14 cellular contexts compared by ENCODE assay signal in the genomic region with DNA sequence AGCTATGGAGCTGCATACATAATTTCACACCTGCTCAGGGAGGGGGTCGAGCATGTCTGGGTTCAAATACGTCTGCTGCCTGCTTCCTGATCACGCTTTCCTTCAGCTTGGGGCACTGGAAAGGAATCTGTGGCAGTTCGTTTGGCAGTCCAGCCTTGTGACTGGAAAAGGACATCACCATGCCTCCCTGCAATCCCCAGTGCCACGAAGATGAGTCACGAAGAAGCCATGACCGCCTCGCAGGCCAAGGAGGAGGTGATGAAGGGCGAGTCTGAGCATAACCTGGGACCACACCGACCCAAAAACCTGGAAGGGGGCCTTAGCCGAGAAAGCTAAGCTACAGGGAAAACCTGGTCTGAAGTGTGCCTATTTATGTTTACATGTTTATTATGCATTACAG. TPM values are rescaled to one million over a fixed set of nuclear protein-coding genes. Genes with fewer than 3 reads are reported as not detected.
A peak's percentile ranks its signal among the peaks of the same experiment; 100 is the strongest.
DNase-seq lines count a peak whose midpoint lies in the region; ATAC-seq, FAIRE-seq and TF ChIP-seq lines count a peak whose summit lies in the region.
"Had no signal": no experiment of that assay in that cellular context is flagged by ENCODE, and none has a peak within 500 bp of the region (broad histone marks: within the 10 kb centered on the region; RNA-seq: fewer than 3 reads in every experiment).

No MANE protein-coding gene starts in this region.

- peaks cover 29% of the 10 kb centered on the region; the same call in 1 of the 2 replicates for H3K9me1 ChIP-seq in IMR-90 (ENCODE audit: insufficient read depth, low read length)

- no CpG with 5 or more reads among the region's 11 CpGs for WGBS in IMR-90 (ENCODE audit: extremely low coverage in 2 of 2, insufficient read length in 1 of 2), 2 experiments
- WGBS in H1 (ENCODE audit: extremely low coverage in 1 of 2, insufficient coverage in 1 of 2, insufficient read length in 1 of 2, insufficient replicate concordance in 2 of 2, low coverage in 1 of 2, low lambda C conversion rate in 2 of 2, missing lambda C conversion rate in 1 of 2), 2 experiments, result 82% methylated on average over 11 of the region's 11 CpGs; no CpG with 5 or more reads in 1 of the 2 experiments
- WGBS in thyroid gland, 2 donors, result 71 to 73% methylated on average over 11 of the region's 11 CpGs

- no peak for TF ChIP-seq CTCF in IMR-90 (conservative IDR thresholded peaks at IDR 0.05; ENCODE audit: low read depth, low read length)
- TF ChIP-seq CTCF in H1 (IDR thresholded peaks at IDR 0.05; ENCODE audit: control extremely low read depth in 1 of 3, insufficient read depth in 1 of 3, low read depth in 1 of 3, low read length in 3 of 3), result no peak
- TF ChIP-seq CTCF in mesothelial cell of epicardium (IDR thresholded peaks at IDR 0.05; ENCODE audit: unreplicated experiment), result no peak
- TF ChIP-seq CTCF in thyroid gland (IDR thresholded peaks at IDR 0.05), result no peak

- H4K91ac ChIP-seq in IMR-90 (ENCODE audit: insufficient read depth, low read depth, low read length) (no peak overlapping the region), H1 (replicated peaks; ENCODE audit: insufficient read length, low read length) (no peak overlapping the region)

- H2AK5ac ChIP-seq in IMR-90 (ENCODE audit: low read depth, low read length), result peak overlapping the region; percentile 31; the same call in 1 of the 2 replicates
- peak overlapping the region; percentile 94; the same call in 1 of the 2 replicates for H2AK5ac ChIP-seq in H1 (ENCODE audit: low read depth, low read length)

- no peak overlapping the region for H3K9ac ChIP-seq in IMR-90 (ENCODE audit: low read depth, low read length)
- peak overlapping the region in 1 of 4 experiments; percentile 21; a peak in 1 of 7 replicates for H3K9ac ChIP-seq in H1 (replicated peaks in 1 of 4; ENCODE audit: extremely low read depth in 1 of 4, low read depth in 3 of 4, low read length in 3 of 4)

- peaks cover 68% of the 10 kb centered on the region for H3K36me3 ChIP-seq in IMR-90 (ENCODE audit: control insufficient read depth, insufficient read depth, low read length)
- peaks cover 11 to 70% (median 35%) of the 10 kb centered on the region in 4 experiments for H3K36me3 ChIP-seq in H1 (ENCODE audit: control insufficient read depth in 2 of 4, insufficient read depth in 4 of 4, low read length in 3 of 4)
- peaks cover 3 to 12% of the 10 kb centered on the region in 2 donors for H3K36me3 ChIP-seq in thyroid gland
- H3K36me3 ChIP-seq: SJCRH30, WERI-Rb-1 had no signal

- H3K4me1 ChIP-seq in IMR-90 (ENCODE audit: control insufficient read depth, insufficient read depth, low read length), result peaks cover 9% of the 10 kb centered on the region
- H3K4me1 ChIP-seq in H1 (replicated peaks in 1 of 4; ENCODE audit: control insufficient read depth in 3 of 4, insufficient read depth in 4 of 4, low read length in 3 of 4), result peaks cover 19 to 43% (median 33%) of the 10 kb centered on the region in 4 experiments
- H3K4me1 ChIP-seq in thyroid gland, result peaks cover 53 to 96% of the 10 kb centered on the region in 2 donors

- dilution Hi-C loops in IMR-90 (cut with HindIII; ENCODE audit: low sequenced_read_pairs, unreplicated experiment), result loop anchor here (25.0 kb wide), 1 partner anchor 877 kb away; no protein-coding TSS in a partner anchor

- no peak overlapping the region for H3K4ac ChIP-seq in IMR-90 (ENCODE audit: low read depth, low read length)
- no peak overlapping the region for H3K4ac ChIP-seq in H1 (replicated peaks; ENCODE audit: insufficient read length, low read depth, low read length)

- no peak overlapping the region; a peak in 1 of 4 replicates for H4K8ac ChIP-seq in IMR-90 (ENCODE audit: low read depth in 2 of 2, low read length in 2 of 2)
- H4K8ac ChIP-seq in H1 (ENCODE audit: extremely low read depth, insufficient read depth, low read length), result no peak overlapping the region

- intact Hi-C loops in IMR-90 (cut with micrococcal nuclease), result no loop called here
- intact Hi-C loops in thyroid gland (cut with DNase I), result no loop called here

- H2AFZ ChIP-seq in IMR-90 (replicated peaks; ENCODE audit: low read length, poor library complexity), result peak overlapping the region; percentile 8
- no peak overlapping the region for H2AFZ ChIP-seq in H1 (ENCODE audit: low read length)

- no peak overlapping the region for H2BK120ac ChIP-seq in IMR-90 (ENCODE audit: low read depth, low read length)
- no peak overlapping the region for H2BK120ac ChIP-seq in H1 (replicated peaks; ENCODE audit: low read depth, low read length)

- FAIRE-seq in H1 (lab: Jason Lieb, UNC), result no peak

- no peaks in the 10 kb centered on the region for H3K27me3 Mint-ChIP-seq in mesothelial cell of epicardium (ENCODE audit: low read depth)

- H3K9me3 Mint-ChIP-seq in mesothelial cell of epicardium, result no peaks in the 10 kb centered on the region

- H2BK20ac ChIP-seq in IMR-90 (ENCODE audit: low read depth, low read length), result no peak overlapping the region
- H2BK20ac ChIP-seq in H1 (ENCODE audit: low read length), result no peak overlapping the region

- H3K27ac ChIP-seq in IMR-90 (ENCODE audit: insufficient read depth, low read length), result no peak overlapping the region
- no peak overlapping the region for H3K27ac ChIP-seq in H1 (ENCODE audit: low read depth, low read length)
- peak overlapping the region; percentile 36 to 93 (median 86) for H3K27ac ChIP-seq in thyroid gland
- H3K27ac ChIP-seq: SJCRH30, WERI-Rb-1 had no signal

- no peak overlapping the region for H3K56ac ChIP-seq in IMR-90 (ENCODE audit: extremely low read depth, insufficient read depth, low read length)
- no peak overlapping the region for H3K56ac ChIP-seq in H1 (replicated peaks; ENCODE audit: insufficient read length, low read depth, low read length)

- H3K23ac ChIP-seq in IMR-90 (ENCODE audit: low read depth, low read length) (no peak overlapping the region), H1 (ENCODE audit: insufficient read length) (no peak overlapping the region)

- no peak for ATAC-seq in IMR-90 (ENCODE audit: low read depth)
- ATAC-seq: naive thymus-derived CD4-positive, alpha-beta T cell had no signal

- H3K79me1 ChIP-seq in IMR-90 (ENCODE audit: low read depth in 1 of 2, low read length in 2 of 2) (peaks cover 37 to 67% of the 10 kb centered on the region in 2 experiments), H1 (ENCODE audit: low read depth, low read length) (peaks cover 27% of the 10 kb centered on the region)

- no peak overlapping the region for H3K4me3 ChIP-seq in IMR-90 (ENCODE audit: insufficient read depth, low read depth, low read length)
- no peak overlapping the region for H3K4me3 ChIP-seq in H1 (ENCODE audit: extremely low read depth in 1 of 4, insufficient read depth in 2 of 4, low read depth in 3 of 4, low read length in 4 of 4)
- no peak overlapping the region for H3K4me3 ChIP-seq in thyroid gland (replicated peaks in 1 of 3)
- H3K4me3 ChIP-seq: SJCRH30 had no signal

- H3K27me3 ChIP-seq in IMR-90 (ENCODE audit: control insufficient read depth, insufficient read depth, low read length) (no peaks in the 10 kb centered on the region), H1 (replicated peaks in 1 of 4; ENCODE audit: control insufficient read depth in 3 of 4, extremely low read depth in 1 of 4, insufficient read depth in 3 of 4, low read length in 3 of 4) (no peaks in the 10 kb centered on the region), thyroid gland (no peaks in the 10 kb centered on the region)
- H3K27me3 ChIP-seq: SJCRH30 had no signal

- peaks cover 22% of the 10 kb centered on the region; the same call in 1 of the 2 replicates for H4K20me1 ChIP-seq in IMR-90 (ENCODE audit: insufficient read depth, low read length)
- peaks cover 6 to 29% of the 10 kb centered on the region in 2 experiments for H4K20me1 ChIP-seq in H1 (replicated peaks in 1 of 2; ENCODE audit: control insufficient read depth in 1 of 2, insufficient read depth in 2 of 2, low read length in 2 of 2)

- no peaks in the 10 kb centered on the region for H3K23me2 ChIP-seq in H1 (ENCODE audit: low read depth, low read length)

- peak overlapping the region; percentile 86 for H3K27ac Mint-ChIP-seq in mesothelial cell of epicardium
- H3K27ac Mint-ChIP-seq: naive thymus-derived CD4-positive, alpha-beta T cell had no signal

- in situ Hi-C loops in IMR-90 (cut with MboI; ENCODE audit: low sequenced_read_pairs), result loop anchor here (10.0 kb wide), 1 partner anchor 614 kb away; no protein-coding TSS in a partner anchor

- no peak overlapping the region for H3K4me3 Mint-ChIP-seq in mesothelial cell of epicardium
- H3K4me3 Mint-ChIP-seq: naive thymus-derived CD4-positive, alpha-beta T cell had no signal

- H2AK9ac ChIP-seq in IMR-90 (replicated peaks; ENCODE audit: low read depth, low read length, poor library complexity), result no peak overlapping the region

- H3K4me1 Mint-ChIP-seq in mesothelial cell of epicardium, result peaks cover 73% of the 10 kb centered on the region
- H3K4me1 Mint-ChIP-seq: naive thymus-derived CD4-positive, alpha-beta T cell had no signal

- TF ChIP-seq POLR2A in IMR-90 (IDR thresholded peaks at IDR 0.05; ENCODE audit: low read depth, low read length), result no peak
- no peak for TF ChIP-seq POLR2A in H1 (IDR thresholded peaks at IDR 0.05; ENCODE audit: control extremely low read depth in 1 of 2, low read depth in 2 of 2, low read length in 2 of 2)
- no peak for TF ChIP-seq POLR2A in thyroid gland (IDR thresholded peaks at IDR 0.05)

- H4K5ac ChIP-seq in IMR-90 (ENCODE audit: low read depth, low read length), result no peak overlapping the region
- H4K5ac ChIP-seq in H1 (ENCODE audit: insufficient read length, low read depth, low read length), result peak overlapping the region; percentile 9

- H2BK5ac ChIP-seq in IMR-90 (ENCODE audit: low read depth, low read length, poor library complexity, severe bottlenecking), result no peak overlapping the region
- peak overlapping the region; percentile 68; the same call in 1 of the 2 replicates for H2BK5ac ChIP-seq in H1 (ENCODE audit: low read depth, low read length)

- H3K9me3 ChIP-seq in IMR-90 (ENCODE audit: control insufficient read depth, insufficient read depth, low read length), result no peaks in the 10 kb centered on the region
- no peaks in the 10 kb centered on the region for H3K9me3 ChIP-seq in H1 (ENCODE audit: insufficient read depth in 2 of 2, low read depth in 1 of 2, low read length in 1 of 2)
- H3K9me3 ChIP-seq in thyroid gland, result no peaks in the 10 kb centered on the region
- H3K9me3 ChIP-seq: SJCRH30 had no signal

- TF ChIP-seq RAD21 in IMR-90 (IDR thresholded peaks at IDR 0.05; ENCODE audit: low read length) (no peak), H1 (IDR thresholded peaks at IDR 0.05 in 1 of 2, conservative IDR thresholded peaks at IDR 0.05 in 1 of 2; ENCODE audit: low read depth in 2 of 2, low read length in 2 of 2) (no peak)

- H3K36me3 Mint-ChIP-seq in mesothelial cell of epicardium, result peaks cover 50% of the 10 kb centered on the region
- H3K36me3 Mint-ChIP-seq: naive thymus-derived CD4-positive, alpha-beta T cell had no signal

- DNase-seq in IMR-90 (no peak), H1 (ENCODE audit: low read depth in 1 of 2, low spot score in 2 of 2) (no peak), mesothelial cell of epicardium (ENCODE audit: low spot score in 2 of 2, unreplicated experiment in 2 of 2) (peak in 1 of 2 experiments; percentile 29), thyroid gland (peak in 1 of 2 donors; percentile 28), iPS-NIHi7 (ENCODE audit: extremely low spot score) (no peak), HCEC 1CT (no peak), NCI-H2107 treated with DMSO at 0.1 percent for 48 hours (lab: John Stamatoyannopoulos, UW; ENCODE audit: unreplicated experiment) (no peak), NCI-H82 treated with DMSO at 0.1 percent for 48 hours (lab: John Stamatoyannopoulos, UW; ENCODE audit: unreplicated experiment) (no peak)
- DNase-seq: activated CD8-positive, alpha-beta memory T cell treated with anti-CD3 and anti-CD28 coated beads, Interleukin-2, amount 50 U/mL, for 48 hours; naive thymus-derived CD4-positive, alpha-beta T cell; NCI-H1048; NCI-H524 treated with DMSO at 0.1 percent for 48 hours; SJCRH30; WERI-Rb-1 had no signal

- no TSS peak for BruUV-seq in IMR-90 (replicated peaks; lab: Mats Ljungman, UMichigan)

- POLR2A ChIA-PET in IMR-90 (lab: Charles Lee; ENCODE audit: unreplicated experiment), result no interaction called here
- POLR2A ChIA-PET in H1 (lab: Charles Lee; ENCODE audit: partially characterized antibody), result interaction anchor here (1.2 to 1.7 kb wide), 3 partner anchors 10 to 14 kb away, joined by 4 to 8 read pairs (median 4); a partner anchor contains a TSS

- H3K4me2 ChIP-seq in IMR-90 (ENCODE audit: low read depth, low read length) (no peak overlapping the region), H1 (ENCODE audit: insufficient read depth in 1 of 2, low read depth in 2 of 2, low read length in 2 of 2) (peak overlapping the region in 1 of 2 experiments; percentile 62; a peak in 2 of 4 replicates)

- peak overlapping the region; percentile 90 for H2BK12ac ChIP-seq in H1 (ENCODE audit: low read depth, low read length)

- CTCF ChIA-PET in IMR-90 (lab: Yijun Ruan, JAX), result interaction anchor here (0.8 to 0.9 kb wide), 2 partner anchors 42 to 109 kb away, joined by 3 to 9 read pairs; no protein-coding TSS in a partner anchor
- CTCF ChIA-PET in H1 (lab: Charles Lee; ENCODE audit: partially characterized antibody), result interaction anchor here (1.1 to 2.4 kb wide), 6 partner anchors 11 to 883 kb away, joined by 3 to 14 read pairs (median 4); no protein-coding TSS in a partner anchor

- no peak for TF ChIP-seq EP300 in H1 (IDR thresholded peaks at IDR 0.05; ENCODE audit: borderline replicate concordance in 1 of 2, low read depth in 2 of 2, low read length in 2 of 2)

- H2BK15ac ChIP-seq in IMR-90 (ENCODE audit: low read depth, low read length), result no peak overlapping the region
- peak overlapping the region; percentile 55; the same call in 1 of the 2 replicates for H2BK15ac ChIP-seq in H1 (ENCODE audit: low read length)

- peak overlapping the region; percentile 22; the same call in 1 of the 2 replicates for H3K14ac ChIP-seq in IMR-90 (replicated peaks; ENCODE audit: low read depth, low read length)
- H3K14ac ChIP-seq in H1 (ENCODE audit: insufficient read length), result no peak overlapping the region

- peaks cover 18 to 81% of the 10 kb centered on the region in 2 experiments for H3K79me2 ChIP-seq in H1 (ENCODE audit: control insufficient read depth in 1 of 2, insufficient read depth in 2 of 2, low read length in 2 of 2)

- H3K18ac ChIP-seq in IMR-90 (ENCODE audit: low read depth, low read length) (no peak overlapping the region), H1 (ENCODE audit: extremely low read depth, low read length) (no peak overlapping the region)

RNA-seq across cellular contexts. Expression of a gene that starts 13.1 kb away (rescaled TPM):
- total RNA-seq in IMR-90 (2012; rRNA removed), result 19.4 and 22.6 TPM in 2 replicates
- polyA plus RNA-seq in IMR-90 (2012; rRNA removed), result 9.4 and 10.2 TPM in 2 replicates
- 6.4 and 9.4 TPM in 2 replicates for polyA plus RNA-seq in IMR-90 (2012; cell fraction: cytosol; rRNA removed)
- polyA plus RNA-seq in IMR-90 (2012; cell fraction: nucleus; rRNA removed; ENCODE audit: low replicate concordance), result 32.3 and 70.8 TPM in 2 replicates
- total RNA-seq in H1 (2021; fragmentation: NEBNext Ultra II Directional; extraction: Animal tissue kit (Norgen Biotek cat#: 25700)), result 27.3 and 29.1 TPM in 2 replicates
- polyA plus RNA-seq in H1 (2011; rRNA removed), result 13.5 and 19.7 TPM in 2 replicates
- polyA plus RNA-seq in H1 (2011; cell fraction: cytosol; rRNA removed), result 18.4 TPM
- polyA plus RNA-seq in H1 (2011; cell fraction: nucleus; rRNA removed), result 65.7 TPM
- polyA plus RNA-seq in H1 (2012, experiment 1 of 2), result 19.6 to 22.8 TPM (median 21.2 TPM) in 4 replicates
- polyA plus RNA-seq in H1 (2012, experiment 2 of 2), result 6.3 TPM
- 18.1 TPM for polyA plus RNA-seq in H1 (2013, experiment 1 of 2)
- polyA plus RNA-seq in H1 (2013, experiment 2 of 2), result 15.5 TPM
- 83.6 and 86.3 TPM in 2 replicates for polyA minus RNA-seq in H1 (2011; rRNA and poly(A)+ RNA removed)
- polyA minus RNA-seq in H1 (2011; cell fraction: cytosol; rRNA and poly(A)+ RNA removed), result 65.6 TPM
- 76.8 TPM for polyA minus RNA-seq in H1 (2011; cell fraction: nucleus; rRNA and poly(A)+ RNA removed)
- total RNA-seq in mesothelial cell of epicardium, result 70.6 to 74.1 TPM (median 70.9 TPM) in 3 replicates
- 10 to 100 TPM; 41.2 to 67.9 (median 46.2) TPM for total RNA-seq in thyroid gland

Comparison
In these comparisons a context has a peak if more than half of its experiments do, and no peak if none do; other contexts are left out.
1. H3K27ac ChIP-seq: peak in thyroid gland (3 of 3); none in IMR-90 (single experiment) and H1 (single experiment).